In genomic region chr15:98440917-98441316, GRCh38 we compare ENCODE assay signal across 15 cellular contexts.
A peak's percentile ranks its signal among the peaks of the same experiment; 100 is the strongest.
DNase-seq lines count a peak whose midpoint lies in the region; ATAC-seq, FAIRE-seq and TF ChIP-seq lines count a peak whose summit lies in the region.
"Had no signal": no experiment of that assay in that cellular context is flagged by ENCODE, and none has a peak within 500 bp of the region (broad histone marks: within the 10 kb centered on the region; RNA-seq: fewer than 3 reads in every experiment).

No MANE protein-coding gene starts in this region.

- no peaks in the 10 kb centered on the region for H3K36me3 Mint-ChIP-seq in neural crest cell (ENCODE audit: low read depth)

- no peak for DNase-seq in HTR-8/SVneo (ENCODE audit: insufficient read length, low spot score)
- no peak for DNase-seq in neural crest cell (ENCODE audit: low read depth, low spot score)
- no peak for DNase-seq in foreskin melanocyte
- DNase-seq in amniotic stem cell (lab: John Stamatoyannopoulos, UW) = no peak
- no peak for DNase-seq in left ventricle myocardium superior
- DNase-seq: lower lobe of right lung, NCI-H1105 treated with DMSO at 0.1 percent for 48 hours, NCI-H446 treated with DMSO at 0.1 percent for 48 hours had no signal

- peaks cover 10% of the 10 kb centered on the region for H3K4me1 Mint-ChIP-seq in neural crest cell

- intact Hi-C loops in left ventricle myocardium superior (cut with micrococcal nuclease) = loop anchor here (5.0 kb wide), 1 partner anchor 636 kb away; no protein-coding TSS in a partner anchor

- ATAC-seq in GM18867 (IDR thresholded peaks at IDR 0.05; ENCODE audit: unreplicated experiment) (peak; percentile 50), HG02798 (IDR thresholded peaks at IDR 0.05; ENCODE audit: poor library complexity, unreplicated experiment) (peak; percentile 34), left ventricle myocardium superior (no peak), GM21528 (IDR thresholded peaks at IDR 0.05; ENCODE audit: low FRiP score, unreplicated experiment) (no peak)
- ATAC-seq: HepG2, lower lobe of right lung had no signal

- FAIRE-seq in HTR-8/SVneo (lab: Jason Lieb, UNC) = peak; percentile 31
- FAIRE-seq: astrocyte, HepG2, RCC 7860 had no signal

- H3K27ac Mint-ChIP-seq in neural crest cell (ENCODE audit: unreplicated experiment) = peak overlapping the region; percentile 64
- H3K27ac Mint-ChIP-seq: T-helper 1 cell treated with Interleukin-12 subunit alpha and Interleukin-12 subunit beta and Interleukin-4 antibody, amounts not matched to agents 30 μg/mL and 1 μg/mL, for 36 hours had no signal

- peaks cover 5% of the 10 kb centered on the region for H3K9me3 Mint-ChIP-seq in neural crest cell
- H3K9me3 Mint-ChIP-seq: T-helper 1 cell treated with Interleukin-12 subunit alpha and Interleukin-12 subunit beta and Interleukin-4 antibody, amounts not matched to agents 30 μg/mL and 1 μg/mL, for 36 hours had no signal

- no peak overlapping the region for H3K4me3 Mint-ChIP-seq in neural crest cell
- H3K4me3 Mint-ChIP-seq: T-helper 1 cell treated with Interleukin-12 subunit alpha and Interleukin-12 subunit beta and Interleukin-4 antibody, amounts not matched to agents 30 μg/mL and 1 μg/mL, for 36 hours had no signal

- TF ChIP-seq CTCF in neural crest cell (conservative IDR thresholded peaks at IDR 0.05) = no peak

- H3K27me3 Mint-ChIP-seq in neural crest cell (ENCODE audit: low read depth) = peaks cover 3% of the 10 kb centered on the region

Comparison
In these comparisons a context has a peak if more than half of its experiments do, and no peak if none do; other contexts are left out.
1. ATAC-seq: peak in GM18867 (single experiment) and HG02798 (single experiment); none in left ventricle myocardium superior (single experiment) and GM21528 (single experiment).